15 cellular contexts compared by ENCODE assay signal in the genomic region with DNA sequence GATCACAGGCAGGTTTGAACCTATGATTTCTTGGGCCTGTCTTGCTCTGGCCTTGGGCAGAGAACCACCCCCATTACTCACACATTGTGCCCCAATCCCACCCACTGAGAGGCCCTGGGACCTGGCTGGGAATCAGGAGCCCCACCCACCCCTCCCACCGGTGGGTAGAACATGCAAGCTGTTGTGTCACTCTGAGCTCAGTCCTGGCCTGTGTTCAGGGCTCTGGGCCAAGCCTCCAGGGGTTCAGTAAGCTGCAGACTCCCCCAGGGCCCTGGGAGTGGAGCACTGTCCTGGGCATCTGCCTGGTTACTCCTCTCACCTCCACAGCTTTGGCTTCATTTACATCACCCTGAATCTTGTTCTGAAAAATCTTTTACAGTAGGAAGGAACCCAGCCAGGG.
DNase-seq lines count a peak whose midpoint lies in the region; FAIRE-seq and TF ChIP-seq lines count a peak whose summit lies in the region.
"Had no signal": no experiment of that assay in that cellular context is flagged by ENCODE, and none has a peak within 500 bp of the region (broad histone marks: within the 10 kb centered on the region; RNA-seq: fewer than 3 reads in every experiment).

No MANE protein-coding gene starts in this region.

- TF ChIP-seq CTCF in epithelial cell of esophagus (IDR thresholded peaks at IDR 0.05; ENCODE audit: insufficient read depth, low read depth, low read length, missing control alignments), result no peak

- DNase-seq in Daoy (ENCODE audit: low read depth) (peak; percentile 90), NCI-H1694 treated with DMSO at 0.1 percent for 48 hours (lab: John Stamatoyannopoulos, UW) (peak; percentile 79), epithelial cell of esophagus (ENCODE audit: low read depth) (peak; percentile 81), kidney tubule cell (ENCODE audit: low spot score) (peak; percentile 6), urothelium cell line (ENCODE audit: low spot score) (no peak), NCI-H82 treated with DMSO at 0.1 percent for 48 hours (lab: John Stamatoyannopoulos, UW; ENCODE audit: unreplicated experiment) (no peak)
- no peak for DNase-seq in activated CD4-positive, alpha-beta T cell treated with anti-CD3 and anti-CD28 coated beads, Interleukin-2, amount 50 U/mL, for 4 hours
- DNase-seq: activated CD4-positive, alpha-beta T cell treated with anti-CD3 and anti-CD28 coated beads for 4 hours; activated T-cell treated with anti-CD3 and anti-CD28 coated beads for 4 hours; AML-193; NCI-H2081; NCI-H748 treated with DMSO at 0.1 percent for 48 hours; stimulated activated CD4-positive, alpha-beta T cell treated with anti-CD3 and anti-CD28 coated beads, Interleukin-4, amount 100 ng/mL, for 1 hour had no signal

- H3K4me3 ChIP-seq in epithelial cell of esophagus (ENCODE audit: low read length), result no peak overlapping the region
- H3K4me3 ChIP-seq: GM12878 had no signal

- no peak for FAIRE-seq in urothelium cell line (lab: Jason Lieb, UNC)
- FAIRE-seq: G401.6, GM12878 had no signal

Comparison
In these comparisons a context has a peak if more than half of its experiments do, and no peak if none do; other contexts are left out.
1. DNase-seq: peak in Daoy (single experiment), NCI-H1694 treated with DMSO at 0.1 percent for 48 hours (single experiment), epithelial cell of esophagus (single experiment) and kidney tubule cell (single experiment); none in urothelium cell line (single experiment), NCI-H82 treated with DMSO at 0.1 percent for 48 hours (single experiment) and activated CD4-positive, alpha-beta T cell treated with anti-CD3 and anti-CD28 coated beads, Interleukin-2, amount 50 U/mL, for 4 hours (0 of 2).